ENCODE assay signal across 14 cellular contexts in genomic region chr2:206230060-206230890, GRCh38. TPM values are rescaled to one million over a fixed set of nuclear protein-coding genes. Genes with fewer than 3 reads are reported as not detected.
DNase-seq lines count a peak whose midpoint lies in the region; ATAC-seq and TF ChIP-seq lines count a peak whose summit lies in the region.
"Had no signal": no experiment of that assay in that cellular context is flagged by ENCODE, and none has a peak within 500 bp of the region (broad histone marks: within the 10 kb centered on the region; RNA-seq: fewer than 3 reads in every experiment).

No MANE protein-coding gene starts in this region.

- H3K36me3 Mint-ChIP-seq in CD8-positive, alpha-beta T cell = no peaks in the 10 kb centered on the region

- no peak overlapping the region for H3K4me3 Mint-ChIP-seq in CD8-positive, alpha-beta T cell
- H3K4me3 Mint-ChIP-seq: activated T-helper 1 cell treated with anti-CD3 and anti-CD28 coated beads, Interleukin-12 subunit alpha, Interleukin-12 subunit beta, Interleukin-2, Interleukin-4 antibody, amounts not matched to agents 30 ng/mL and 10 ng/mL and 1 ng/mL, durations not matched to agents 14 hours and 24 hours and 36 hours; B cell had no signal

- no peaks in the 10 kb centered on the region for H3K27me3 ChIP-seq in NT2/D1 (ENCODE audit: insufficient read depth, insufficient read length)
- no peaks in the 10 kb centered on the region for H3K27me3 ChIP-seq in CD8-positive, alpha-beta T cell (ENCODE audit: insufficient read depth, low read length)

- no peaks in the 10 kb centered on the region for H3K36me3 ChIP-seq in NT2/D1 (ENCODE audit: insufficient read depth, insufficient read length, low read length)
- no peaks in the 10 kb centered on the region for H3K36me3 ChIP-seq in CD8-positive, alpha-beta T cell (ENCODE audit: insufficient read depth, low read length)
- H3K36me3 ChIP-seq: upper lobe of right lung had no signal

- H3K9ac ChIP-seq in NT2/D1 (ENCODE audit: insufficient read length, low read depth) = peak overlapping the region; percentile 59

- CTCF ChIA-PET in CD8-positive, alpha-beta T cell (lab: Charles Lee) = no interaction called here

- ATAC-seq in GM21526 (IDR thresholded peaks at IDR 0.05; ENCODE audit: low FRiP score, unreplicated experiment) (no peak), GM18909 (IDR thresholded peaks at IDR 0.05; ENCODE audit: poor library complexity, unreplicated experiment) (no peak)
- ATAC-seq in activated CD4-positive, CD25-positive, alpha-beta regulatory T cell treated with anti-CD3 and anti-CD28 coated beads, Interleukin-2, amount 50 U/mL, for 24 hours = no peak
- no peak for ATAC-seq in CD8-positive, alpha-beta T cell
- ATAC-seq: upper lobe of right lung had no signal

- POLR2A ChIA-PET in CD8-positive, alpha-beta T cell (lab: Charles Lee) = no interaction called here

- TF ChIP-seq CTCF in AG10803 (conservative IDR thresholded peaks at IDR 0.05; ENCODE audit: low read length) = peak; percentile 22; the same call in 1 of the 2 replicates
- no peak for TF ChIP-seq CTCF in CD8-positive, alpha-beta T cell (IDR thresholded peaks at IDR 0.05)

- peaks cover 7% of the 10 kb centered on the region for H3K9me3 Mint-ChIP-seq in CD8-positive, alpha-beta T cell
- H3K9me3 Mint-ChIP-seq: activated T-helper 1 cell treated with anti-CD3 and anti-CD28 coated beads, Interleukin-12 subunit alpha, Interleukin-12 subunit beta, Interleukin-2, Interleukin-4 antibody, amounts not matched to agents 30 ng/mL and 10 ng/mL and 1 ng/mL, durations not matched to agents 14 hours and 24 hours and 36 hours had no signal

- H3K27ac Mint-ChIP-seq in CD8-positive, alpha-beta T cell = no peak overlapping the region
- H3K27ac Mint-ChIP-seq: activated T-helper 1 cell treated with anti-CD3 and anti-CD28 coated beads, Interleukin-12 subunit alpha, Interleukin-12 subunit beta, Interleukin-2, Interleukin-4 antibody, amounts not matched to agents 30 ng/mL and 10 ng/mL and 1 ng/mL, durations not matched to agents 14 hours and 24 hours and 36 hours; B cell had no signal

- H3K27ac ChIP-seq in CD8-positive, alpha-beta T cell (ENCODE audit: low read depth, low read length) = no peak overlapping the region
- H3K27ac ChIP-seq: upper lobe of right lung had no signal

- H3K4me3 ChIP-seq in AG10803 (ENCODE audit: low read length) (no peak overlapping the region), NT2/D1 (ENCODE audit: insufficient read length, low read depth) (no peak overlapping the region)
- H3K4me3 ChIP-seq in CD8-positive, alpha-beta T cell (ENCODE audit: low read depth, low read length) = no peak overlapping the region
- H3K4me3 ChIP-seq: upper lobe of right lung had no signal

- H3K9me3 ChIP-seq in NT2/D1 (ENCODE audit: insufficient read depth, low read length) = peaks cover 4% of the 10 kb centered on the region; the same call in 1 of the 2 replicates
- H3K9me3 ChIP-seq in CD8-positive, alpha-beta T cell (ENCODE audit: low read length) = no peaks in the 10 kb centered on the region
- H3K9me3 ChIP-seq: upper lobe of right lung had no signal

- DNase-seq in AG10803 (ENCODE audit: low read depth) = peak; percentile 9
- DNase-seq in NCI-H1105 (lab: John Stamatoyannopoulos, UW) = peak; percentile 78
- peak; percentile 78 for DNase-seq in NT2/D1 (ENCODE audit: low read depth, low spot score)
- DNase-seq in fibroblast of peridontal ligament (ENCODE audit: extremely low read depth) = peak; percentile 37
- DNase-seq in CD8-positive, alpha-beta T cell = no peak
- DNase-seq: Kasumi-1; stimulated activated CD4-positive, alpha-beta T cell treated with anti-CD3 and anti-CD28 coated beads, Interleukin-2, amount 100 ng/mL, for 24 hours; T-helper 2 cell; upper lobe of right lung had no signal

- H3K4me1 Mint-ChIP-seq in CD8-positive, alpha-beta T cell (ENCODE audit: low read depth) = peaks cover 6% of the 10 kb centered on the region
- H3K4me1 Mint-ChIP-seq: B cell had no signal

- peaks cover 7% of the 10 kb centered on the region for H3K27me3 Mint-ChIP-seq in CD8-positive, alpha-beta T cell (ENCODE audit: low read depth)

- intact Hi-C loops in CD8-positive, alpha-beta T cell (cut with DNase I, micrococcal nuclease) = no loop called here

- H3K4me1 ChIP-seq in NT2/D1 (ENCODE audit: insufficient read depth, insufficient read length) = peaks cover 3% of the 10 kb centered on the region
- H3K4me1 ChIP-seq in CD8-positive, alpha-beta T cell (ENCODE audit: insufficient read depth, low read length) = no peaks in the 10 kb centered on the region
- H3K4me1 ChIP-seq: upper lobe of right lung had no signal

RNA-seq across cellular contexts. Expression of gene ZDBF2, which starts 44.2 kb away (rescaled TPM):
- total RNA-seq in CD8-positive, alpha-beta T cell = 10 to 100 TPM; 39.2 to 42.3 TPM

Comparison
In these comparisons a context has a peak if more than half of its experiments do, and no peak if none do; other contexts are left out.
1. DNase-seq: peak in AG10803 (single experiment), NCI-H1105 (single experiment), NT2/D1 (single experiment) and fibroblast of peridontal ligament (single experiment); none in CD8-positive, alpha-beta T cell (0 of 7).